ENCODE assay signal across 27 cellular contexts in the genomic region with DNA sequence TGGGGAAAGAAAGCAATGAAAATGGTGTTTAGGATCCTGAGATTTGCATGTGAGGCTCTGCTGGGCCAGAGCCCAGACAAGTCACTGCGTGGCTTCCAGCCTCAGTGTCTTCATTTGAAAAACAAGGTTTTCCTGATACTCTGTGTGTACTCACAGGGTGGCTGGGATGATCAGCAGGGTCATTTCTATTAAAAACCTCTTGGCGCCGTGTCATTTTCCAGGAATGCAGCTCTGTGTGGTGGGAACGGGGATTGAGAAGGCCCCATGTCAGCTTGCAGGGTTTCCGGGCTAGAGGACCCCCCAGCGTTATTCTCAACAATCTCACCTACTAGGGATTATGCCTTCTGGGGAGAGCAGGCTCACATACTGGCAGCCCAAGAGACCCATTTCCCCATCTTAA.
A peak's percentile ranks its signal among the peaks of the same experiment; 100 is the strongest.
DNase-seq lines count a peak whose midpoint lies in the region; ATAC-seq and TF ChIP-seq lines count a peak whose summit lies in the region.
"Had no signal": no experiment of that assay in that cellular context is flagged by ENCODE, and none has a peak within 500 bp of the region (broad histone marks: within the 10 kb centered on the region; RNA-seq: fewer than 3 reads in every experiment).

No MANE protein-coding gene starts in this region.

- DNase-seq in heart left ventricle, result no peak
- no peak for DNase-seq in left ventricle myocardium superior
- DNase-seq in SJSA1 (ENCODE audit: low read depth in 1 of 2, low spot score in 2 of 2), result peak; percentile 83 to 89
- DNase-seq in astrocyte of the hippocampus (ENCODE audit: low read depth, low spot score), result peak; percentile 17
- DNase-seq in gastrocnemius medialis, result no peak
- DNase-seq in activated CD4-positive, alpha-beta T cell treated with anti-CD3 and anti-CD28 coated beads, Interleukin-2, amount 10 ng/mL, durations not matched to agents 24 days and 14 days, result no peak
- no peak for DNase-seq in COLO829 (ENCODE audit: low spot score)
- DNase-seq in upper lobe of left lung, result no peak
- DNase-seq: 8988T, ACHN, BE2C, DMS153, DND-41, KBM-7, MG63, NCI-H1048, NCI-H1417, NCI-H1694, NCI-H2081 treated with DMSO at 0.1 percent for 48 hours, NCI-H2171, NCI-H226, NCI-H510A, NCI-H69, SIG-M5 had no signal

- H3K4me3 Mint-ChIP-seq in activated CD4-positive, alpha-beta T cell treated with anti-CD3 and anti-CD28 coated beads, Interleukin-2, amount 10 ng/mL, durations not matched to agents 24 days and 14 days, result no peak overlapping the region
- H3K4me3 Mint-ChIP-seq: CD14-positive monocyte had no signal

- intact Hi-C loops in heart left ventricle (cut with DNase I), result loop anchor here in 1 of 10 donors (10.0 kb wide), 1 partner anchor 77 kb away; a partner anchor contains a TSS
- intact Hi-C loops in left ventricle myocardium superior (cut with micrococcal nuclease), result no loop called here
- intact Hi-C loops in gastrocnemius medialis (cut with DNase I; ENCODE audit: low total_unique reads), result no loop called here
- intact Hi-C loops in activated CD4-positive, alpha-beta T cell treated with anti-CD3 and anti-CD28 coated beads, Interleukin-2, amount 10 ng/mL, durations not matched to agents 24 days and 14 days (cut with micrococcal nuclease), result no loop called here

- no peak for TF ChIP-seq EP300 in upper lobe of left lung (IDR thresholded peaks at IDR 0.05)

- H3K27me3 ChIP-seq in heart left ventricle (peaks cover 0 to 7% (median 0%) of the 10 kb centered on the region in 9 donors), SJSA1 (replicated peaks) (no peaks in the 10 kb centered on the region), gastrocnemius medialis (no peaks in the 10 kb centered on the region), upper lobe of left lung (no peaks in the 10 kb centered on the region)
- H3K27me3 ChIP-seq: BE2C, MG63 had no signal

- TF ChIP-seq CTCF in heart left ventricle (IDR thresholded peaks at IDR 0.05) (no peak), gastrocnemius medialis (IDR thresholded peaks at IDR 0.05 in 4 of 5, conservative IDR thresholded peaks at IDR 0.05 in 1 of 5) (no peak), upper lobe of left lung (IDR thresholded peaks at IDR 0.05) (no peak)

- H3K36me3 ChIP-seq in heart left ventricle (no peaks in the 10 kb centered on the region), SJSA1 (no peaks in the 10 kb centered on the region), gastrocnemius medialis (no peaks in the 10 kb centered on the region), upper lobe of left lung (no peaks in the 10 kb centered on the region)
- H3K36me3 ChIP-seq: BE2C, MG63 had no signal

- in situ Hi-C loops in gastrocnemius medialis (cut with MboI; ENCODE audit: low sequenced_read_pairs in 4 of 4), result no loop called here

- H3K9me3 ChIP-seq in heart left ventricle (peaks cover 0 to 12% (median 3%) of the 10 kb centered on the region in 12 donors), SJSA1 (replicated peaks) (peaks cover 3% of the 10 kb centered on the region; the same call in 1 of the 2 replicates), gastrocnemius medialis (no peaks in the 10 kb centered on the region), upper lobe of left lung (peaks cover 0 to 11% (median 9%) of the 10 kb centered on the region in 4 donors)
- H3K9me3 ChIP-seq: BE2C had no signal

- ATAC-seq in heart left ventricle, result no peak
- no peak for ATAC-seq in left ventricle myocardium superior
- no peak for ATAC-seq in gastrocnemius medialis
- no peak for ATAC-seq in upper lobe of left lung (ENCODE audit: low FRiP score in 2 of 2)
- ATAC-seq: HCT116 had no signal

- H3K27ac ChIP-seq in heart left ventricle (peak overlapping the region in 7 of 12 donors; percentile 26 to 69 (median 45)), SJSA1 (peak overlapping the region; percentile 74), gastrocnemius medialis (peak overlapping the region in 3 of 4 donors; percentile 15 to 58 (median 54)), upper lobe of left lung (no peak overlapping the region)
- H3K27ac ChIP-seq: RWPE1 had no signal

- H3K4me1 ChIP-seq in heart left ventricle (peaks cover 0 to 21% (median 2%) of the 10 kb centered on the region in 12 donors), SJSA1 (replicated peaks) (peaks cover 29% of the 10 kb centered on the region), gastrocnemius medialis (no peaks in the 10 kb centered on the region), upper lobe of left lung (no peaks in the 10 kb centered on the region)
- H3K4me1 ChIP-seq: BE2C had no signal

- no peak for TF ChIP-seq POLR2A in heart left ventricle (IDR thresholded peaks at IDR 0.05)
- no peak for TF ChIP-seq POLR2A in gastrocnemius medialis (IDR thresholded peaks at IDR 0.05)
- TF ChIP-seq POLR2A in upper lobe of left lung (IDR thresholded peaks at IDR 0.05), result no peak

- no peaks in the 10 kb centered on the region for H3K4me1 Mint-ChIP-seq in activated CD4-positive, alpha-beta T cell treated with anti-CD3 and anti-CD28 coated beads, Interleukin-2, amount 10 ng/mL, durations not matched to agents 24 days and 14 days
- H3K4me1 Mint-ChIP-seq: CD14-positive monocyte had no signal

- no peak overlapping the region for H3K27ac Mint-ChIP-seq in activated CD4-positive, alpha-beta T cell treated with anti-CD3 and anti-CD28 coated beads, Interleukin-2, amount 10 ng/mL, durations not matched to agents 24 days and 14 days
- H3K27ac Mint-ChIP-seq: CD14-positive monocyte had no signal

- H3K36me3 Mint-ChIP-seq in activated CD4-positive, alpha-beta T cell treated with anti-CD3 and anti-CD28 coated beads, Interleukin-2, amount 10 ng/mL, durations not matched to agents 24 days and 14 days (ENCODE audit: low read depth), result no peaks in the 10 kb centered on the region
- H3K36me3 Mint-ChIP-seq: CD14-positive monocyte had no signal

- WGBS in heart left ventricle, 4 donors, result 38 to 49% (median 47%) methylated on average over 6 of the region's 6 CpGs
- 62 to 72% methylated on average over 6 of the region's 6 CpGs for WGBS in upper lobe of left lung, 2 donors

- H3K4me3 ChIP-seq in heart left ventricle, result no peak overlapping the region
- H3K4me3 ChIP-seq in SJSA1, result no peak overlapping the region
- no peak overlapping the region for H3K4me3 ChIP-seq in gastrocnemius medialis
- no peak overlapping the region for H3K4me3 ChIP-seq in upper lobe of left lung
- H3K4me3 ChIP-seq: MG63 had no signal

- peaks cover 11% of the 10 kb centered on the region for H3K9me3 Mint-ChIP-seq in activated CD4-positive, alpha-beta T cell treated with anti-CD3 and anti-CD28 coated beads, Interleukin-2, amount 10 ng/mL, durations not matched to agents 24 days and 14 days

- H3K27me3 Mint-ChIP-seq in activated CD4-positive, alpha-beta T cell treated with anti-CD3 and anti-CD28 coated beads, Interleukin-2, amount 10 ng/mL, durations not matched to agents 24 days and 14 days, result no peaks in the 10 kb centered on the region

Comparison
In these comparisons a context has a peak if more than half of its experiments do, and no peak if none do; other contexts are left out.
1. DNase-seq: peak in SJSA1 (2 of 2) and astrocyte of the hippocampus (single experiment); none in heart left ventricle (0 of 5), left ventricle myocardium superior (single experiment), gastrocnemius medialis (0 of 2), activated CD4-positive, alpha-beta T cell treated with anti-CD3 and anti-CD28 coated beads, Interleukin-2, amount 10 ng/mL, durations not matched to agents 24 days and 14 days (single experiment), COLO829 (single experiment) and upper lobe of left lung (0 of 2).
2. H3K27ac ChIP-seq: peak in heart left ventricle (7 of 12), SJSA1 (single experiment) and gastrocnemius medialis (3 of 4); none in upper lobe of left lung (0 of 4).